18 cellular contexts compared by ENCODE assay signal in the genomic region with DNA sequence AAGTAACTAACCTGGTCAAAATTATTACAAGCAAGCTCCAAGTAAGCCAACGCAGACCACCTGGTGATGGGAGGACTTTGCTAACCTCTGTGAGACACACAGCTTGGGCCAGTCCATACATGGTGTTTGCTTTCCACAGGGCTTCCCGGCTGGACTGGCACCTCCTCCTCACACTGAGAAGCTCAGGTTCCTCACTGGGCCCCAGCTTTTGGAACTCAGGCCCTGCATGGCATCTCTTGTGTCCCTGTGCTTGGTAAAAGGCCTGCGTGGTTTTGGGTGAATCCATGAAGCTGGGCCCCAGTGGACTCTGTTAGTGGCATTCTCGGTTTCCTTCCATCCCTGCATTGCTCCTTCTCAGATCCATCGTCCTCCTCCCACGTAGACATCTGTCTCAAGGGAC.
"Had no signal": no experiment of that assay in that cellular context is flagged by ENCODE, and none has a peak within 500 bp of the region (broad histone marks: within the 10 kb centered on the region; RNA-seq: fewer than 3 reads in every experiment).

No MANE protein-coding gene starts in this region.

- H3K4me3 Mint-ChIP-seq: central memory CD8-positive, alpha-beta T cell; memory B cell; nephron; stimulated activated naive B cell treated with anti-CD40 and anti-IgM and Interleukin-4, amounts not matched to agents 10 μg/mL and 1 μg/mL and 100 μg/mL, for 72 hours; stimulated activated naive CD8-positive, alpha-beta T cell treated with anti-CD3 and anti-CD28 coated beads, Interleukin-15, Interleukin-2, amounts not matched to agents 100 ng/mL and 50 ng/mL, for 24 hours had no signal

- H3K36me3 ChIP-seq: colonic mucosa, gastrocnemius medialis, lower lobe of right lung, sigmoid colon, suprapubic skin had no signal

- H3K27ac ChIP-seq: colonic mucosa, gastrocnemius medialis, lower lobe of right lung, psoas muscle, sigmoid colon had no signal

- H3K4me1 Mint-ChIP-seq: central memory CD8-positive, alpha-beta T cell had no signal

- ATAC-seq: gastrocnemius medialis; left ventricle myocardium superior; lower lobe of right lung; naive thymus-derived CD4-positive, alpha-beta T cell; psoas muscle; right cardiac atrium; stimulated activated naive B cell treated with anti-CD40 and anti-IgM and Interleukin-4, amounts not matched to agents 10 μg/mL and 1 μg/mL and 100 μg/mL, for 72 hours had no signal

- H3K9me3 ChIP-seq: colonic mucosa had no signal

- H3K27ac Mint-ChIP-seq: memory B cell; naive thymus-derived CD4-positive, alpha-beta T cell; nephron; stimulated activated naive CD8-positive, alpha-beta T cell treated with anti-CD3 and anti-CD28 coated beads, Interleukin-15, Interleukin-2, amounts not matched to agents 100 ng/mL and 50 ng/mL, for 24 hours had no signal

- H3K4me3 ChIP-seq: colonic mucosa, gastrocnemius medialis, lower lobe of right lung, psoas muscle, sigmoid colon, suprapubic skin had no signal

- H3K27me3 ChIP-seq: colonic mucosa, gastrocnemius medialis, sigmoid colon, suprapubic skin had no signal

- DNase-seq: colonic mucosa; dermis blood vessel endothelial cell; effector memory CD4-positive, alpha-beta T cell; gastrocnemius medialis; left ventricle myocardium superior; lower lobe of right lung; midbrain; naive thymus-derived CD4-positive, alpha-beta T cell; nucleus accumbens; psoas muscle; right cardiac atrium; sigmoid colon; stimulated activated naive B cell treated with anti-CD40 and anti-IgM and Interleukin-4, amounts not matched to agents 10 μg/mL and 1 μg/mL and 100 μg/mL, for 72 hours had no signal

- H3K4me1 ChIP-seq: colonic mucosa, gastrocnemius medialis, psoas muscle had no signal
